2 cellular contexts compared by ENCODE assay signal in genomic region chr6:84691978-84692623, GRCh38.
TF ChIP-seq lines count a peak whose summit lies in the region.

No MANE protein-coding gene starts in this region.

TF ChIP-seq in H1, 55 proteins besides CTCF, POLR2A, EP300 and RAD21 (continued from another document):
- no peak for TF ChIP-seq SIN3A (conservative IDR thresholded peaks at IDR 0.05 in 1 of 2, IDR thresholded peaks at IDR 0.05 in 1 of 2; ENCODE audit: low read depth in 1 of 2, low read length in 2 of 2)
- no peak for TF ChIP-seq RNF2 (IDR thresholded peaks at IDR 0.05; ENCODE audit: borderline replicate concordance, low read depth, low read length, missing control alignments, poor library complexity, severe bottlenecking)

TF ChIP-seq in GM12891, 5 proteins besides CTCF, POLR2A, EP300 and RAD21 (continued from another document):
- TF ChIP-seq PAX5 (IDR thresholded peaks at IDR 0.05; ENCODE audit: insufficient read depth, low read length, severe bottlenecking): no peak
